In genomic region chr19:43773725-43774102, GRCh38 we compare ENCODE assay signal across 16 cellular contexts. TPM values are rescaled to one million over a fixed set of nuclear protein-coding genes. Genes with fewer than 3 reads are reported as not detected.
DNase-seq lines count a peak whose midpoint lies in the region; ATAC-seq and TF ChIP-seq lines count a peak whose summit lies in the region.
"Had no signal": no experiment of that assay in that cellular context is flagged by ENCODE, and none has a peak within 500 bp of the region (broad histone marks: within the 10 kb centered on the region; RNA-seq: fewer than 3 reads in every experiment).

No MANE protein-coding gene starts in this region.

- H3K23ac ChIP-seq in neuronal stem cell (ENCODE audit: low read depth, low read length, poor library complexity): no peak overlapping the region

- H2AK5ac ChIP-seq in neuronal stem cell (ENCODE audit: low read depth, low read length): no peak overlapping the region

- no peak overlapping the region for H2BK12ac ChIP-seq in neuronal stem cell (ENCODE audit: low read length)

- H4K91ac ChIP-seq in neuronal stem cell (ENCODE audit: low read depth, low read length, poor library complexity): no peak overlapping the region

- H3K4me1 ChIP-seq in endodermal cell (ENCODE audit: control insufficient read depth, insufficient read depth, low read length) (peaks cover 9% of the 10 kb centered on the region), neuronal stem cell (ENCODE audit: control insufficient read depth in 2 of 2, insufficient read depth in 1 of 2, low read depth in 1 of 2, low read length in 2 of 2) (peaks cover 14 to 15% of the 10 kb centered on the region in 2 donors)

- 35 to 65% methylated on average over 2 to 5 of the region's 5 CpGs for WGBS in endodermal cell (ENCODE audit: insufficient coverage in 1 of 2, insufficient read length in 1 of 2), 2 experiments
- no CpG with 5 or more reads among the region's 5 CpGs for WGBS in neuronal stem cell (ENCODE audit: extremely low coverage in 2 of 2, insufficient read length in 2 of 2, insufficient replicate concordance in 1 of 2), 2 donors

- H3K36me3 Mint-ChIP-seq in endodermal cell (ENCODE audit: low read depth): no peaks in the 10 kb centered on the region

- no peaks in the 10 kb centered on the region for H3K36me3 ChIP-seq in endodermal cell (ENCODE audit: control insufficient read depth, insufficient read depth, low read length)
- H3K36me3 ChIP-seq in neuronal stem cell (replicated peaks in 1 of 2; ENCODE audit: control insufficient read depth in 2 of 2, insufficient read depth in 2 of 2, low read length in 2 of 2): no peaks in the 10 kb centered on the region
- H3K36me3 ChIP-seq: ascending aorta, neutrophil had no signal

- peaks cover 95% of the 10 kb centered on the region for H3K27me3 Mint-ChIP-seq in endodermal cell (ENCODE audit: insufficient read depth)
- H3K27me3 Mint-ChIP-seq: activated T-helper 17 cell treated with anti-CD3 and anti-CD28 coated beads, Interleukin-2, amount 50 U/mL, for 72 hours; dendritic cell treated with granulocyte-macrophage colony-stimulating factor and Interleukin-4, amounts not matched to agents 40 ng/mL and 50 ng/mL, for 4 days had no signal

- peak overlapping the region; percentile 84 for H2AFZ ChIP-seq in neuronal stem cell (ENCODE audit: low read length)

- peak overlapping the region; percentile 80 for H2BK5ac ChIP-seq in neuronal stem cell (ENCODE audit: low read length)

- H3K4me3 ChIP-seq in endodermal cell (ENCODE audit: low read length) (peak overlapping the region; percentile 66), neuronal stem cell (ENCODE audit: low read length in 2 of 2) (peak overlapping the region in 1 of 2 donors; percentile 77)
- H3K4me3 ChIP-seq: lung had no signal

- H3K79me1 ChIP-seq in neuronal stem cell (ENCODE audit: low read depth, low read length): no peaks in the 10 kb centered on the region

- H3K4me1 Mint-ChIP-seq in endodermal cell: peaks cover 7% of the 10 kb centered on the region

- H3K4ac ChIP-seq in neuronal stem cell (ENCODE audit: low read length): no peak overlapping the region

- DNase-seq in HuH-7.5 (ENCODE audit: low spot score) (peak; percentile 61), endodermal cell (no peak), neuronal stem cell (ENCODE audit: low spot score) (no peak), NCI-H2107 (lab: John Stamatoyannopoulos, UW) (no peak)
- DNase-seq: SIG-M5; stimulated activated naive CD4-positive, alpha-beta T cell treated with Interleukin-2 at 50 U/mL for 16 hours; T1000 had no signal

- no peak overlapping the region for H3K27ac Mint-ChIP-seq in endodermal cell
- H3K27ac Mint-ChIP-seq: activated T-helper 17 cell treated with anti-CD3 and anti-CD28 coated beads, Interleukin-2, amount 50 U/mL, for 72 hours; dendritic cell treated with granulocyte-macrophage colony-stimulating factor and Interleukin-4, amounts not matched to agents 40 ng/mL and 50 ng/mL, for 4 days had no signal

- H3K9ac ChIP-seq in endodermal cell (ENCODE audit: extremely low read depth, low read length, poor library complexity, severe bottlenecking) (no peak overlapping the region), neuronal stem cell (ENCODE audit: low read depth, low read length, poor library complexity) (peak overlapping the region; percentile 83)

- peak overlapping the region; percentile 54 for H3K4me3 Mint-ChIP-seq in endodermal cell
- H3K4me3 Mint-ChIP-seq: activated T-helper 17 cell treated with anti-CD3 and anti-CD28 coated beads, Interleukin-2, amount 50 U/mL, for 72 hours; dendritic cell treated with granulocyte-macrophage colony-stimulating factor and Interleukin-4, amounts not matched to agents 40 ng/mL and 50 ng/mL, for 4 days had no signal

- no peak for TF ChIP-seq CTCF in endodermal cell (conservative IDR thresholded peaks at IDR 0.05)

- no peaks in the 10 kb centered on the region for H3K9me3 Mint-ChIP-seq in endodermal cell
- H3K9me3 Mint-ChIP-seq: activated T-helper 17 cell treated with anti-CD3 and anti-CD28 coated beads, Interleukin-2, amount 50 U/mL, for 72 hours; dendritic cell treated with granulocyte-macrophage colony-stimulating factor and Interleukin-4, amounts not matched to agents 40 ng/mL and 50 ng/mL, for 4 days had no signal

- peak overlapping the region; percentile 92 for H3K18ac ChIP-seq in neuronal stem cell (ENCODE audit: low read length)

- H3K27ac ChIP-seq in endodermal cell (ENCODE audit: low read depth, low read length) (no peak overlapping the region), neuronal stem cell (replicated peaks; ENCODE audit: low read length) (no peak overlapping the region)
- H3K27ac ChIP-seq: ascending aorta had no signal

- ATAC-seq in HG02884 (IDR thresholded peaks at IDR 0.05; ENCODE audit: unreplicated experiment) (no peak), GM19452 (IDR thresholded peaks at IDR 0.05; ENCODE audit: unreplicated experiment) (no peak)
- ATAC-seq: activated T-helper 17 cell treated with anti-CD3 and anti-CD28 coated beads, Interleukin-2, amount 50 U/mL, for 72 hours had no signal

- peak overlapping the region; percentile 94 for H3K4me2 ChIP-seq in neuronal stem cell (ENCODE audit: insufficient read depth, low read length, poor library complexity, severe bottlenecking)

- H2BK15ac ChIP-seq in neuronal stem cell (ENCODE audit: low read length): no peak overlapping the region

- peak overlapping the region; percentile 21 for H2BK120ac ChIP-seq in neuronal stem cell (ENCODE audit: low read depth, low read length)

- H3K9me3 ChIP-seq in endodermal cell (ENCODE audit: control insufficient read depth, low read length) (no peaks in the 10 kb centered on the region), neuronal stem cell (replicated peaks in 1 of 2; ENCODE audit: control insufficient read depth in 2 of 2, insufficient read depth in 1 of 2, low read depth in 1 of 2, low read length in 2 of 2) (peaks cover 2 to 5% of the 10 kb centered on the region in 2 donors)
- H3K9me3 ChIP-seq: ascending aorta, neutrophil had no signal

- H3K14ac ChIP-seq in neuronal stem cell (ENCODE audit: low read length): no peak overlapping the region

- H3K27me3 ChIP-seq in endodermal cell (ENCODE audit: control insufficient read depth, insufficient read depth, low read length, poor library complexity, severe bottlenecking): peaks cover 49% of the 10 kb centered on the region
- peaks cover 3 to 74% (median 45%) of the 10 kb centered on the region in 3 experiments for H3K27me3 ChIP-seq in neuronal stem cell (ENCODE audit: control insufficient read depth in 3 of 3, insufficient read depth in 3 of 3, low read depth in 1 of 3, low read length in 3 of 3)
- H3K27me3 ChIP-seq: ascending aorta, neutrophil had no signal

- H4K8ac ChIP-seq in neuronal stem cell (ENCODE audit: low read depth, low read length): no peak overlapping the region

RNA-seq across cellular contexts. Expression of gene KCNN4, which starts 7.1 kb away (rescaled TPM):
- not detected for total RNA-seq in endodermal cell
- polyA plus RNA-seq in endodermal cell (2013, experiment 1 of 2): 0.89 TPM
- 0.29 TPM for polyA plus RNA-seq in endodermal cell (2013, experiment 2 of 2)
- 0.20 TPM for polyA plus RNA-seq in neuronal stem cell (2013, experiment 1 of 2)
- polyA plus RNA-seq in neuronal stem cell (2013, experiment 2 of 2): 0.11 TPM

RNA-seq across cellular contexts. Expression of gene SMG9, which starts 19.0 kb away (rescaled TPM):
- 10 to 100 TPM; 44.6 to 53.8 TPM for total RNA-seq in endodermal cell
- polyA plus RNA-seq in endodermal cell (2013, experiment 1 of 2): 43.1 TPM
- 38.6 TPM for polyA plus RNA-seq in endodermal cell (2013, experiment 2 of 2)
- 21.9 TPM for polyA plus RNA-seq in neuronal stem cell (2013, experiment 1 of 2)
- polyA plus RNA-seq in neuronal stem cell (2013, experiment 2 of 2): 20.9 TPM

RNA-seq across cellular contexts. Expression of gene LYPD5, which starts 28.5 kb away (rescaled TPM):
- total RNA-seq in endodermal cell: under 1 TPM in 1 of 2 donors, not detected in 1; 0.11 TPM
- polyA plus RNA-seq in endodermal cell (2013, experiment 1 of 2): not detected
- polyA plus RNA-seq in endodermal cell (2013, experiment 2 of 2): not detected
- polyA plus RNA-seq in neuronal stem cell (2013, experiment 1 of 2): 0.03 TPM
- polyA plus RNA-seq in neuronal stem cell (2013, experiment 2 of 2): 0.12 TPM
- total RNA-seq: ascending aorta, skeletal muscle tissue had no signal

RNA-seq across cellular contexts. Expression of gene ZNF283, which starts 53.4 kb away (rescaled TPM):
- total RNA-seq in endodermal cell: 10 to 100 TPM in 1 of 2 donors, 1 to 10 TPM in 1; 7.1 to 10.1 TPM
- polyA plus RNA-seq in endodermal cell (2013, experiment 1 of 2): 7.1 TPM
- polyA plus RNA-seq in endodermal cell (2013, experiment 2 of 2): 7.1 TPM
- polyA plus RNA-seq in neuronal stem cell (2013, experiment 1 of 2): 4.2 TPM
- 4.7 TPM for polyA plus RNA-seq in neuronal stem cell (2013, experiment 2 of 2)
- total RNA-seq: ascending aorta had no signal

RNA-seq across cellular contexts. Expression of gene IRGC, which starts 57.8 kb away (rescaled TPM):
- total RNA-seq in endodermal cell: not detected
- not detected for polyA plus RNA-seq in endodermal cell (2013, experiment 1 of 2)
- polyA plus RNA-seq in endodermal cell (2013, experiment 2 of 2): not detected
- polyA plus RNA-seq in neuronal stem cell (2013, experiment 1 of 2): not detected
- not detected for polyA plus RNA-seq in neuronal stem cell (2013, experiment 2 of 2)
- total RNA-seq: activated T-helper 17 cell treated with anti-CD3 and anti-CD28 coated beads, Interleukin-2, amount 50 U/mL, for 72 hours; ascending aorta; lung; skeletal muscle tissue had no signal
- polyA plus RNA-seq: BJ, lung had no signal
